8 cellular contexts compared by ENCODE assay signal in genomic region chr10:98414932-98415709, GRCh38. TPM values are rescaled to one million over a fixed set of nuclear protein-coding genes. Genes with fewer than 3 reads are reported as not detected.
DNase-seq lines count a peak whose midpoint lies in the region; ATAC-seq and TF ChIP-seq lines count a peak whose summit lies in the region.

Gene PYROXD2, minus strand, starts transcription at chr10:98415182. Its CDS starts 47 bp downstream, at chr10:98415135.

- TF ChIP-seq CTCF in AG09319 (IDR thresholded peaks at IDR 0.05; ENCODE audit: low read depth, low read length) (no peak), kidney epithelial cell (IDR thresholded peaks at IDR 0.05; ENCODE audit: insufficient read depth, low read length, poor library complexity, severe bottlenecking) (no peak)

- H3K4me3 ChIP-seq in kidney epithelial cell (ENCODE audit: low read depth, low read length), result peak within 1 kb of the TSS; percentile 60

- H3K27me3 ChIP-seq in kidney epithelial cell (ENCODE audit: control insufficient read depth, insufficient read depth, low read length), result no peaks in the 10 kb centered on the region

- peak; percentile 86 for DNase-seq in AG09319 (ENCODE audit: extremely low read depth, low read depth)
- DNase-seq in NCI-H1436 (lab: John Stamatoyannopoulos, UW), result peak; percentile 91
- DNase-seq in activated CD4-positive, alpha-beta T cell treated with anti-CD3 and anti-CD28 coated beads for 1 hour, result peak; percentile 21
- DNase-seq in dermis blood vessel endothelial cell, result peak; percentile 95
- peak; percentile 74 for DNase-seq in kidney epithelial cell (ENCODE audit: low read depth)
- peak; percentile 67 for DNase-seq in smooth muscle cell of the brain vasculature (ENCODE audit: low read depth, low spot score)

- ATAC-seq in GM21367 (IDR thresholded peaks at IDR 0.05; ENCODE audit: unreplicated experiment), result peak; percentile 67
- no peak for ATAC-seq in HG03571 (IDR thresholded peaks at IDR 0.05; ENCODE audit: unreplicated experiment)

- H3K36me3 ChIP-seq in kidney epithelial cell (ENCODE audit: control insufficient read depth, insufficient read depth, low read length), result no peaks in the 10 kb centered on the region

RNA-seq across cellular contexts. Expression of gene PYROXD2, which starts in this region (rescaled TPM):
- total RNA-seq in dermis blood vessel endothelial cell (3.6 and 6.4 TPM in 2 replicates), kidney epithelial cell (5.8 and 5.9 TPM in 2 replicates)

Comparison
In these comparisons a context has a peak if more than half of its experiments do, and no peak if none do; other contexts are left out.
1. DNase-seq: peak in every context shown above with its lines; median percentile 95 in dermis blood vessel endothelial cell; 91 in NCI-H1436; 86 in AG09319; 74 in kidney epithelial cell; 67 in smooth muscle cell of the brain vasculature; 21 in activated CD4-positive, alpha-beta T cell treated with anti-CD3 and anti-CD28 coated beads for 1 hour.